ENCODE assay signal across 16 cellular contexts in the genomic region with DNA sequence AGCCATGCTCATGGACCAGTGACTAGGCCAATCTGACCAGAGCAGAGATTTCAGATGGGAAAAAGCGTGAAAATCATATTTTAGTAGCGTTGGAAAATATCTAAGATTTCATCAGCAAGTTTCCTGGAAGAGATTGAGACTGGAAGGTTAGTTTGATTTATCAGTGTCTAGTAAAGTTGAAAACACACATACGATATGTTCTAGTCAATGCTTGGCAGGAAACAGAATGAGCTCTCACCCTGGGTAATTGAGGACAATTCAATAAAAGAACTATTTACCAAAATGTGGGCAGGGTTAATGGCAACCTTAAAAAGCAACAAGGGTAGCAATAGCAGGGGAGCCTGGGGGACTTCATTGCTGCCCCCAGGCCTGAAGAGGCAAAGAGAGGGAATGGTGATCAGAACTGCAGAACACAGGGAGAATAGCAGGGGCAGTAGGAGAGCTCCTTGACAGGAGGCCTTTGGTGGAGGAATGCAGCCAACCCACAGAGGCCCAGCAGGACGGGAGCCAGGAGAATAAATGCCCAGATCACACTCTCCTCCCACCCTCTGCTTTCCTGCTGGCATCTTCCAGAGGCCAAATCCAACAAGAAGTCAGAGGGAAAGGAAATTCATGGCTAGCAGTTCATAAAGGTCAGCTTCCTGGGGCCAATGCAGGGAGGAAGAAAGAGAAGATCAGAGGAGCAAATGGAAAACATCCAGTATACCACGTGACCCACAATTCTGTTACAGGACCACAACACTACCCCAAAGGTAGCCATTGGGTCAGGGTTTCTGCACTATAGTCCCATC. TPM values are rescaled to one million over a fixed set of nuclear protein-coding genes. Genes with fewer than 3 reads are reported as not detected.
DNase-seq lines count a peak whose midpoint lies in the region; TF ChIP-seq lines count a peak whose summit lies in the region.
"Had no signal": no experiment of that assay in that cellular context is flagged by ENCODE, and none has a peak within 500 bp of the region (broad histone marks: within the 10 kb centered on the region; RNA-seq: fewer than 3 reads in every experiment).

No MANE protein-coding gene starts in this region.

- no peaks in the 10 kb centered on the region for H3K4me1 Mint-ChIP-seq in activated naive CD4-positive, alpha-beta T cell treated with anti-CD3 and anti-CD28 coated beads, Interleukin-2, amount 10 ng/mL, durations not matched to agents 7 days and 5 days

- no peak overlapping the region for H3K27ac Mint-ChIP-seq in activated naive CD4-positive, alpha-beta T cell treated with anti-CD3 and anti-CD28 coated beads, Interleukin-2, amount 10 ng/mL, durations not matched to agents 7 days and 5 days

- peak; percentile 26 for DNase-seq in EL
- no peak for DNase-seq in SK-N-MC (ENCODE audit: low read depth, low spot score)
- DNase-seq in foreskin fibroblast = peak; percentile 16 to 41
- DNase-seq in osteoblast (ENCODE audit: insufficient read length, low spot score, missing footprints) = peak; percentile 58
- no peak for DNase-seq in OCI-M1 (lab: John Stamatoyannopoulos, UW)
- no peak for DNase-seq in activated naive CD4-positive, alpha-beta T cell treated with anti-CD3 and anti-CD28 coated beads, Interleukin-2, amount 10 ng/mL, durations not matched to agents 7 days and 5 days
- no peak for DNase-seq in inferior parietal cortex (ENCODE audit: extremely low spot score)
- DNase-seq in activated CD8-positive, alpha-beta memory T cell treated with anti-CD3 and anti-CD28 coated beads, Interleukin-2, amount 50 U/mL, for 4 hours = no peak
- DNase-seq: activated T-cell treated with anti-CD3 and anti-CD28 coated beads, Interleukin-2, amount 50 U/mL, for 1 hour; NCI-H1092 treated with DMSO at 0.1 percent for 48 hours; NCI-H526 treated with DMSO at 0.1 percent for 48 hours; SHP77; stimulated activated CD4-positive, alpha-beta T cell treated with anti-CD3 and anti-CD28 coated beads, Interleukin-2, amount 100 ng/mL, for 24 hours; stimulated activated naive CD4-positive, alpha-beta T cell had no signal

- CTCF ChIA-PET in activated naive CD4-positive, alpha-beta T cell treated with anti-CD3 and anti-CD28 coated beads, Interleukin-2, amount 10 ng/mL, durations not matched to agents 7 days and 5 days (lab: Charles Lee) = no interaction called here

- no peaks in the 10 kb centered on the region for H3K79me2 ChIP-seq in osteoblast (ENCODE audit: insufficient read depth, low read length)

- H3K36me3 Mint-ChIP-seq in activated naive CD4-positive, alpha-beta T cell treated with anti-CD3 and anti-CD28 coated beads, Interleukin-2, amount 10 ng/mL, durations not matched to agents 7 days and 5 days = no peaks in the 10 kb centered on the region

- H3K27ac ChIP-seq in SK-N-MC (peak overlapping the region; percentile 47; the same call in 1 of the 2 replicates), osteoblast (ENCODE audit: low read depth, low read length) (no peak overlapping the region)
- H3K27ac ChIP-seq: ascending aorta, neutrophil had no signal

- H3K4me3 ChIP-seq in SK-N-MC (no peak overlapping the region), foreskin fibroblast (ENCODE audit: low read depth in 1 of 2, low read length in 2 of 2) (no peak overlapping the region), osteoblast (ENCODE audit: insufficient read depth, low read length) (no peak overlapping the region)
- H3K4me3 ChIP-seq: ascending aorta had no signal

- no peak overlapping the region for H3K4me3 Mint-ChIP-seq in activated naive CD4-positive, alpha-beta T cell treated with anti-CD3 and anti-CD28 coated beads, Interleukin-2, amount 10 ng/mL, durations not matched to agents 7 days and 5 days

- TF ChIP-seq CTCF in foreskin fibroblast (IDR thresholded peaks at IDR 0.05; ENCODE audit: low read depth, low read length) (no peak), osteoblast (IDR thresholded peaks at IDR 0.05; ENCODE audit: extremely low read depth, low read depth, low read length) (no peak)

- peaks cover 4% of the 10 kb centered on the region for H3K27me3 ChIP-seq in osteoblast (ENCODE audit: insufficient read depth, low read length)
- H3K27me3 ChIP-seq: ascending aorta had no signal

- H3K9me3 ChIP-seq in SK-N-MC (ENCODE audit: low read depth, low read length) = no peaks in the 10 kb centered on the region
- H3K9me3 ChIP-seq in osteoblast (ENCODE audit: low read depth, low read length) = no peaks in the 10 kb centered on the region
- H3K9me3 ChIP-seq: ascending aorta, neutrophil had no signal

- no peaks in the 10 kb centered on the region for H4K20me1 ChIP-seq in osteoblast (ENCODE audit: insufficient read depth, low read length)

- peaks cover 8% of the 10 kb centered on the region for H3K4me1 ChIP-seq in osteoblast (ENCODE audit: insufficient read depth, low read length)

- peak overlapping the region; percentile 56 for H2AFZ ChIP-seq in osteoblast (ENCODE audit: low read length)

- H3K9me3 Mint-ChIP-seq in activated naive CD4-positive, alpha-beta T cell treated with anti-CD3 and anti-CD28 coated beads, Interleukin-2, amount 10 ng/mL, durations not matched to agents 7 days and 5 days = no peaks in the 10 kb centered on the region

- no peak overlapping the region for H3K9ac ChIP-seq in SK-N-MC (ENCODE audit: insufficient read length)

- H3K4me2 ChIP-seq in osteoblast (ENCODE audit: insufficient read depth, low read length) = peak overlapping the region; percentile 10

- no peaks in the 10 kb centered on the region for H3K36me3 ChIP-seq in SK-N-MC (ENCODE audit: insufficient read depth, low read length)
- H3K36me3 ChIP-seq in osteoblast (ENCODE audit: insufficient read depth, low read length) = no peaks in the 10 kb centered on the region
- H3K36me3 ChIP-seq: ascending aorta, neutrophil had no signal

- H3K27me3 Mint-ChIP-seq in activated naive CD4-positive, alpha-beta T cell treated with anti-CD3 and anti-CD28 coated beads, Interleukin-2, amount 10 ng/mL, durations not matched to agents 7 days and 5 days = peaks cover 7% of the 10 kb centered on the region

RNA-seq across cellular contexts. Expression of gene LRP6, which starts 27.6 kb away (rescaled TPM):
- total RNA-seq in osteoblast = 42.7 and 46.7 TPM in 2 replicates

RNA-seq across cellular contexts. Expression of gene MANSC1, which starts 55.6 kb away (rescaled TPM):
- total RNA-seq in osteoblast = 3.3 and 4.7 TPM in 2 replicates

Comparison
In these comparisons a context has a peak if more than half of its experiments do, and no peak if none do; other contexts are left out.
1. DNase-seq: peak in EL (single experiment), foreskin fibroblast (2 of 2) and osteoblast (single experiment); none in SK-N-MC (single experiment), OCI-M1 (single experiment), activated naive CD4-positive, alpha-beta T cell treated with anti-CD3 and anti-CD28 coated beads, Interleukin-2, amount 10 ng/mL, durations not matched to agents 7 days and 5 days (single experiment), inferior parietal cortex (single experiment) and activated CD8-positive, alpha-beta memory T cell treated with anti-CD3 and anti-CD28 coated beads, Interleukin-2, amount 50 U/mL, for 4 hours (single experiment).